Comparison of ENCODE assay signal across 17 cellular contexts in genomic region chr10:11442001-11442773, GRCh38.
"Had no signal": no experiment of that assay in that cellular context is flagged by ENCODE, and none has a peak within 500 bp of the region (broad histone marks: within the 10 kb centered on the region; RNA-seq: fewer than 3 reads in every experiment).

No MANE protein-coding gene starts in this region.

- ATAC-seq: activated CD8-positive, alpha-beta T cell treated with anti-CD3 and anti-CD28 coated beads, Interleukin-2, amount 10 ng/mL, durations not matched to agents 7 days and 5 days; effector memory CD8-positive, alpha-beta T cell; left colon; lower lobe of right lung; natural killer cell treated with Interleukin-12 subunit alpha and Interleukin-12 subunit beta and Interleukin-15 and Interleukin-18, amount 100 ng/mL, for 72 hours; stimulated activated memory B cell treated with anti-CD40 and anti-IgM and Interleukin-4, amounts not matched to agents 10 μg/mL and 1 μg/mL and 100 μg/mL, for 72 hours had no signal

- DNase-seq: activated CD4-positive, alpha-beta T cell treated with anti-CD3 and anti-CD28 coated beads for 4 hours; activated CD8-positive, alpha-beta T cell treated with anti-CD3 and anti-CD28 coated beads, Interleukin-2, amount 10 ng/mL, durations not matched to agents 7 days and 5 days; activated naive CD8-positive, alpha-beta T cell treated with anti-CD3 and anti-CD28 coated beads for 36 hours; amniotic stem cell; effector memory CD8-positive, alpha-beta T cell; foreskin fibroblast; hippocampal formation; left colon; lower lobe of right lung; sigmoid colon; stimulated activated CD4-positive, alpha-beta T cell treated with anti-CD3 and anti-CD28 coated beads, Interleukin-4, amount 100 ng/mL, for 4 hours; SW 1271; testis had no signal

- H3K27me3 Mint-ChIP-seq: activated naive CD8-positive, alpha-beta T cell treated with anti-CD3 and anti-CD28 coated beads for 36 hours; stimulated activated memory B cell treated with anti-CD40 and anti-IgM and Interleukin-4, amounts not matched to agents 10 μg/mL and 1 μg/mL and 100 μg/mL, for 72 hours had no signal

- H3K36me3 Mint-ChIP-seq: activated naive CD8-positive, alpha-beta T cell treated with anti-CD3 and anti-CD28 coated beads for 36 hours; natural killer cell treated with Interleukin-12 subunit alpha and Interleukin-12 subunit beta and Interleukin-15 and Interleukin-18, amount 100 ng/mL, for 72 hours; stimulated activated memory B cell treated with anti-CD40 and anti-IgM and Interleukin-4, amounts not matched to agents 10 μg/mL and 1 μg/mL and 100 μg/mL, for 72 hours had no signal

- H3K27ac Mint-ChIP-seq: activated CD8-positive, alpha-beta T cell treated with anti-CD3 and anti-CD28 coated beads, Interleukin-2, amount 10 ng/mL, durations not matched to agents 7 days and 5 days; activated naive CD8-positive, alpha-beta T cell treated with anti-CD3 and anti-CD28 coated beads for 36 hours; effector memory CD8-positive, alpha-beta T cell; natural killer cell treated with Interleukin-12 subunit alpha and Interleukin-12 subunit beta and Interleukin-15 and Interleukin-18, amount 100 ng/mL, for 72 hours had no signal

- H3K4me3 Mint-ChIP-seq: activated CD8-positive, alpha-beta T cell treated with anti-CD3 and anti-CD28 coated beads, Interleukin-2, amount 10 ng/mL, durations not matched to agents 7 days and 5 days; activated naive CD8-positive, alpha-beta T cell treated with anti-CD3 and anti-CD28 coated beads for 36 hours; effector memory CD8-positive, alpha-beta T cell; natural killer cell treated with Interleukin-12 subunit alpha and Interleukin-12 subunit beta and Interleukin-15 and Interleukin-18, amount 100 ng/mL, for 72 hours; stimulated activated memory B cell treated with anti-CD40 and anti-IgM and Interleukin-4, amounts not matched to agents 10 μg/mL and 1 μg/mL and 100 μg/mL, for 72 hours had no signal

- H3K9me3 ChIP-seq: lower lobe of right lung, neutrophil, sigmoid colon, testis, upper lobe of left lung had no signal

- H3K9me3 Mint-ChIP-seq: activated naive CD8-positive, alpha-beta T cell treated with anti-CD3 and anti-CD28 coated beads for 36 hours; effector memory CD8-positive, alpha-beta T cell; natural killer cell treated with Interleukin-12 subunit alpha and Interleukin-12 subunit beta and Interleukin-15 and Interleukin-18, amount 100 ng/mL, for 72 hours; stimulated activated memory B cell treated with anti-CD40 and anti-IgM and Interleukin-4, amounts not matched to agents 10 μg/mL and 1 μg/mL and 100 μg/mL, for 72 hours had no signal
